ENCODE assay signal across 20 cellular contexts in genomic region chr11:69684651-69685050, GRCh38. TPM values are rescaled to one million over a fixed set of nuclear protein-coding genes. Genes with fewer than 3 reads are reported as not detected.
"Had no signal": no experiment of that assay in that cellular context is flagged by ENCODE, and none has a peak within 500 bp of the region (broad histone marks: within the 10 kb centered on the region; RNA-seq: fewer than 3 reads in every experiment).

No MANE protein-coding gene starts in this region.

- H3K9ac ChIP-seq: SK-N-SH had no signal

- H3K27ac ChIP-seq: RWPE1 had no signal

- H3K4me2 ChIP-seq: SK-N-SH had no signal

- DNase-seq: IMR-90; MV-4-11; NCI-H1048; NCI-H1105; NCI-H1436 treated with DMSO at 0.1 percent for 48 hours; NCI-H1694; NCI-H187 treated with DMSO at 0.1 percent for 48 hours; NCI-H2029 treated with DMSO at 0.1 percent for 48 hours; NCI-H2171 treated with DMSO at 0.1 percent for 48 hours; NCI-H345; NCI-H524; NK-92 treated with Interleukin-12 subunit alpha and Interleukin-12 subunit beta, amount 100 ng/mL, for 24 hours; PC-3; SHP77; SK-N-SH had no signal

- H3K9me3 ChIP-seq: SK-N-SH had no signal

RNA-seq across cellular contexts. Expression of gene FGF19, which starts 19.2 kb away (rescaled TPM):
- total RNA-seq: HepG2, HT1080, IMR-90, MCF 10A, OCI-LY7, PC-3 had no signal
- polyA plus RNA-seq: IMR-90, SK-N-SH had no signal
